Comparison of ENCODE assay signal across 5 cellular contexts in the genomic region with DNA sequence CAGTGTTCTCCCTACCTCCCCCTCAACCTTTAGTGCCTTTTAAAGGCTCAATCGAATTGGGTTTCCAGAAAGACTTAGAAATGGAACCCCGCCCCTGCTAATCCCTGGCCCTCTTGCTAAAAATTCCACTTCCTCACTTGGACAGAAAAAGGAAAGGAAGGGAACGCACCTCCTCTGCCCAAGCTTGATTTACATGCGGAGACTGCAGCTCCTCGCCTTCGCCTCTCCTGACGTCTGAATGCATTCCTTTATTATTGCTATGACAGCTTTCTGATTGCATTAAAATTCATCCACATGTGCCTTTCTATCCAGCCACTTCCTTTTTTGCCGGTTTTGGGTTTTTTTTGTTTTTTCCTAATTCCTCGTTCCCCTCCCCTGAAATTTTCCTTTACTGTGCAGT.
"Had no signal": no experiment of that assay in that cellular context is flagged by ENCODE, and none has a peak within 500 bp of the region (broad histone marks: within the 10 kb centered on the region; RNA-seq: fewer than 3 reads in every experiment).

No MANE protein-coding gene starts in this region.

- H3K4me3 Mint-ChIP-seq: H9 had no signal

- H3K9ac ChIP-seq: GM23248 had no signal

- ATAC-seq: K562 had no signal

- H3K27ac ChIP-seq: GM23248 had no signal

- H3K4me3 ChIP-seq: GM23248, K562 had no signal

- H2AFZ ChIP-seq: GM23248 had no signal

- DNase-seq: GM23248, H9, HCEC 1CT, IMR-90 had no signal
